ENCODE assay signal across 1 cellular context in the genomic region with DNA sequence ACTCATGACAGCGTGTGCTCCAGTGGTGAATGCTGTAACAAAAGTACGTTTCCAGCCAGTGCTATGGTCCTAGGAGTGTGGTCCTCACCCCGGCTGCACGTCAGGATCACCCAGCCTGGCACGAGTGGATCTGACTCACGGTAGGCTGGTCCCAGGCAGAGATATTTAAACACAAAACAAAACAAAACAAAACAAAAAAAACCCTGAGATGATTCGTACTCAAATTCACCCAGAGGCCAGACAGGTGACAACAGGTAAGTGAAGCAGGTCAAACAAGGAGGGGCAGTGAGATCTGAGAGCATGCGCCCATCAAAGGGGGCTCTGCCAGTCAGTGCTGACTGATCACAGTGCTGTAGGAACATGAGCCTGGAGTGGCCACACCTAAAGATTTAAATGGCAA.
TF ChIP-seq lines count a peak whose summit lies in the region.

No MANE protein-coding gene starts in this region.

TF ChIP-seq in GM23338, 12 proteins besides CTCF, POLR2A, EP300 and RAD21 (continued from another document):
- TF ChIP-seq, protein P1, sequence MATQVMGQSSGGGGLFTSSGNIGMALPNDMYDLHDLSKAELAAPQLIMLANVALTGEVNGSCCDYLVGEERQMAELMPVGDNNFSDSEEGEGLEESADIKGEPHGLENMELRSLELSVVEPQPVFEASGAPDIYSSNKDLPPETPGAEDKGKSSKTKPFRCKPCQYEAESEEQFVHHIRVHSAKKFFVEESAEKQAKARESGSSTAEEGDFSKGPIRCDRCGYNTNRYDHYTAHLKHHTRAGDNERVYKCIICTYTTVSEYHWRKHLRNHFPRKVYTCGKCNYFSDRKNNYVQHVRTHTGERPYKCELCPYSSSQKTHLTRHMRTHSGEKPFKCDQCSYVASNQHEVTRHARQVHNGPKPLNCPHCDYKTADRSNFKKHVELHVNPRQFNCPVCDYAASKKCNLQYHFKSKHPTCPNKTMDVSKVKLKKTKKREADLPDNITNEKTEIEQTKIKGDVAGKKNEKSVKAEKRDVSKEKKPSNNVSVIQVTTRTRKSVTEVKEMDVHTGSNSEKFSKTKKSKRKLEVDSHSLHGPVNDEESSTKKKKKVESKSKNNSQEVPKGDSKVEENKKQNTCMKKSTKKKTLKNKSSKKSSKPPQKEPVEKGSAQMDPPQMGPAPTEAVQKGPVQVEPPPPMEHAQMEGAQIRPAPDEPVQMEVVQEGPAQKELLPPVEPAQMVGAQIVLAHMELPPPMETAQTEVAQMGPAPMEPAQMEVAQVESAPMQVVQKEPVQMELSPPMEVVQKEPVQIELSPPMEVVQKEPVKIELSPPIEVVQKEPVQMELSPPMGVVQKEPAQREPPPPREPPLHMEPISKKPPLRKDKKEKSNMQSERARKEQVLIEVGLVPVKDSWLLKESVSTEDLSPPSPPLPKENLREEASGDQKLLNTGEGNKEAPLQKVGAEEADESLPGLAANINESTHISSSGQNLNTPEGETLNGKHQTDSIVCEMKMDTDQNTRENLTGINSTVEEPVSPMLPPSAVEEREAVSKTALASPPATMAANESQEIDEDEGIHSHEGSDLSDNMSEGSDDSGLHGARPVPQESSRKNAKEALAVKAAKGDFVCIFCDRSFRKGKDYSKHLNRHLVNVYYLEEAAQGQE (IDR thresholded peaks at IDR 0.05; ENCODE audit: unreplicated experiment): no peak
